30 cellular contexts compared by ENCODE assay signal in the genomic region with DNA sequence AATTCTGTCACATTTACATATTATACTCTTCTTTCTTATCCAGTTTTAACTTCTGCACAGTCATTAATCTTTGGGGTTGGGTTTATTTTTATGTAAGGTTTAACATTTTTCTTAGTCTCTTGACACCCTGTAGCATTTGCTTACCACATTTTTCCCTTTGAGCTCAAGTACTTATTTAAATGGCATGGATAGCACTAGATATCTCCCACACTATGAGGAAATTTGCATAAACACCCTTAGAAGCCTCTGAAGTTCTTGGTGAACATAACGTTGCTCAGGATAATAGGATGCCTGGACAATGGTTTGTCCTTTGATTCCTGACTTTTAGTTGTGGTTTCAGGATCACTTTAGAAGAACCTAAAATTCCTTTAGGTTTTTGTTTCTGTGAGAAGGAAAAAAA.
"Had no signal": no experiment of that assay in that cellular context is flagged by ENCODE, and none has a peak within 500 bp of the region (broad histone marks: within the 10 kb centered on the region; RNA-seq: fewer than 3 reads in every experiment).

No MANE protein-coding gene starts in this region.

- H3K4me1 ChIP-seq: body of pancreas, esophagus squamous epithelium, gastroesophageal sphincter had no signal

- DNase-seq: activated CD4-positive, alpha-beta memory T cell treated with anti-CD3 and anti-CD28 coated beads, Interleukin-2, amount 10 ng/mL, durations not matched to agents 7 days and 5 days; activated CD4-positive, alpha-beta T cell treated with anti-CD3 and anti-CD28 coated beads for 1 hour; activated CD4-positive, alpha-beta T cell treated with anti-CD3 and anti-CD28 coated beads for 4 hours; activated CD4-positive, alpha-beta T cell treated with anti-CD3 and anti-CD28 coated beads, Interleukin-2, amount 10 ng/mL, durations not matched to agents 7 days and 5 days; activated CD4-positive, alpha-beta T cell treated with anti-CD3 and anti-CD28 coated beads, Interleukin-2, amount 50 U/mL, for 4 hours; activated CD8-positive, alpha-beta memory T cell treated with anti-CD3 and anti-CD28 coated beads, Interleukin-2, amount 50 U/mL, for 48 hours; activated gamma-delta T cell; activated naive CD4-positive, alpha-beta T cell; activated naive CD4-positive, alpha-beta T cell treated with anti-CD3 and anti-CD28 coated beads, Interleukin-2, amount 10 ng/mL, durations not matched to agents 7 days and 5 days; activated naive CD8-positive, alpha-beta T cell treated with anti-CD3 and anti-CD28 coated beads, Interleukin-2, amount 10 ng/mL, durations not matched to agents 7 days and 5 days; activated T-cell treated with anti-CD3 and anti-CD28 coated beads for 4 hours; activated T-cell treated with anti-CD3 and anti-CD28 coated beads, Interleukin-2, amount 50 U/mL, for 24 hours; activated T-cell treated with anti-CD3 and anti-CD28 coated beads, Interleukin-2, amount 50 U/mL, for 72 hours; anterior cingulate cortex; body of pancreas; caudate nucleus; cortex of kidney; dermis blood vessel endothelial cell; effector CD4-positive, alpha-beta T cell; effector memory CD8-positive, alpha-beta T cell; esophagus squamous epithelium; foreskin melanocyte; head of caudate nucleus; T-helper 2 cell had no signal

- H3K9me3 ChIP-seq: gastroesophageal sphincter had no signal

- H3K27ac Mint-ChIP-seq: activated CD4-positive, alpha-beta memory T cell treated with anti-CD3 and anti-CD28 coated beads, Interleukin-2, amount 10 ng/mL, durations not matched to agents 7 days and 5 days; activated CD4-positive, alpha-beta T cell treated with anti-CD3 and anti-CD28 coated beads, Interleukin-2, amount 10 ng/mL, durations not matched to agents 7 days and 5 days; activated naive CD4-positive, alpha-beta T cell treated with anti-CD3 and anti-CD28 coated beads, Interleukin-2, amount 10 ng/mL, durations not matched to agents 7 days and 5 days; activated naive CD4-positive, alpha-beta T cell treated with anti-CD3 and anti-CD28 coated beads, Interleukin-2, amount 50 U/mL, for 72 hours; activated naive CD8-positive, alpha-beta T cell treated with anti-CD3 and anti-CD28 coated beads, Interleukin-2, amount 10 ng/mL, durations not matched to agents 7 days and 5 days; activated T-cell treated with anti-CD3 and anti-CD28 coated beads, Interleukin-2, amount 50 U/mL, for 24 hours; activated T-cell treated with anti-CD3 and anti-CD28 coated beads, Interleukin-2, amount 50 U/mL, for 72 hours; effector memory CD8-positive, alpha-beta T cell; WTC11 had no signal

- H3K4me1 Mint-ChIP-seq: activated CD4-positive, alpha-beta memory T cell treated with anti-CD3 and anti-CD28 coated beads, Interleukin-2, amount 10 ng/mL, durations not matched to agents 7 days and 5 days; activated CD4-positive, alpha-beta T cell treated with anti-CD3 and anti-CD28 coated beads, Interleukin-2, amount 10 ng/mL, durations not matched to agents 7 days and 5 days; activated naive CD4-positive, alpha-beta T cell treated with anti-CD3 and anti-CD28 coated beads, Interleukin-2, amount 10 ng/mL, durations not matched to agents 7 days and 5 days; activated naive CD8-positive, alpha-beta T cell treated with anti-CD3 and anti-CD28 coated beads, Interleukin-2, amount 10 ng/mL, durations not matched to agents 7 days and 5 days; WTC11 had no signal

- H3K27me3 ChIP-seq: body of pancreas, esophagus squamous epithelium, gastroesophageal sphincter had no signal

- H3K27ac ChIP-seq: body of pancreas, epithelial cell of prostate, esophagus squamous epithelium, gastroesophageal sphincter, VCaP had no signal

- H3K36me3 Mint-ChIP-seq: activated naive CD4-positive, alpha-beta T cell treated with anti-CD3 and anti-CD28 coated beads, Interleukin-2, amount 10 ng/mL, durations not matched to agents 7 days and 5 days; activated naive CD4-positive, alpha-beta T cell treated with anti-CD3 and anti-CD28 coated beads, Interleukin-2, amount 50 U/mL, for 72 hours; activated naive CD8-positive, alpha-beta T cell treated with anti-CD3 and anti-CD28 coated beads, Interleukin-2, amount 10 ng/mL, durations not matched to agents 7 days and 5 days had no signal

- H3K4me3 ChIP-seq: body of pancreas, esophagus squamous epithelium, gastroesophageal sphincter had no signal

- H3K36me3 ChIP-seq: esophagus squamous epithelium, gastroesophageal sphincter had no signal

- H3K4me3 Mint-ChIP-seq: activated CD4-positive, alpha-beta memory T cell treated with anti-CD3 and anti-CD28 coated beads, Interleukin-2, amount 10 ng/mL, durations not matched to agents 7 days and 5 days; activated CD4-positive, alpha-beta T cell treated with anti-CD3 and anti-CD28 coated beads, Interleukin-2, amount 10 ng/mL, durations not matched to agents 7 days and 5 days; activated naive CD4-positive, alpha-beta T cell treated with anti-CD3 and anti-CD28 coated beads, Interleukin-2, amount 10 ng/mL, durations not matched to agents 7 days and 5 days; activated naive CD8-positive, alpha-beta T cell treated with anti-CD3 and anti-CD28 coated beads, Interleukin-2, amount 10 ng/mL, durations not matched to agents 7 days and 5 days; activated T-cell treated with anti-CD3 and anti-CD28 coated beads, Interleukin-2, amount 50 U/mL, for 24 hours; activated T-cell treated with anti-CD3 and anti-CD28 coated beads, Interleukin-2, amount 50 U/mL, for 72 hours; effector memory CD8-positive, alpha-beta T cell; WTC11 had no signal

- FAIRE-seq: colon had no signal

- H3K27me3 Mint-ChIP-seq: activated CD4-positive, alpha-beta memory T cell treated with anti-CD3 and anti-CD28 coated beads, Interleukin-2, amount 10 ng/mL, durations not matched to agents 7 days and 5 days; activated CD4-positive, alpha-beta T cell treated with anti-CD3 and anti-CD28 coated beads, Interleukin-2, amount 10 ng/mL, durations not matched to agents 7 days and 5 days; activated naive CD4-positive, alpha-beta T cell treated with anti-CD3 and anti-CD28 coated beads, Interleukin-2, amount 10 ng/mL, durations not matched to agents 7 days and 5 days; activated naive CD8-positive, alpha-beta T cell treated with anti-CD3 and anti-CD28 coated beads, Interleukin-2, amount 10 ng/mL, durations not matched to agents 7 days and 5 days; activated T-cell treated with anti-CD3 and anti-CD28 coated beads, Interleukin-2, amount 50 U/mL, for 24 hours; effector memory CD8-positive, alpha-beta T cell had no signal
